ENCODE assay signal across 15 cellular contexts in genomic region chr1:155947292-155947691, GRCh38. TPM values are rescaled to one million over a fixed set of nuclear protein-coding genes. Genes with fewer than 3 reads are reported as not detected.
A peak's percentile ranks its signal among the peaks of the same experiment; 100 is the strongest.
DNase-seq lines count a peak whose midpoint lies in the region; ATAC-seq and TF ChIP-seq lines count a peak whose summit lies in the region.
"Had no signal": no experiment of that assay in that cellular context is flagged by ENCODE, and none has a peak within 500 bp of the region (broad histone marks: within the 10 kb centered on the region; RNA-seq: fewer than 3 reads in every experiment).

No MANE protein-coding gene starts in this region.

- H3K9ac ChIP-seq in BLaER1, result peak overlapping the region; percentile 58; the same call in 1 of the 2 replicates

- intact Hi-C loops in activated CD8-positive, alpha-beta T cell treated with anti-CD3 and anti-CD28 coated beads for 36 hours (cut with micrococcal nuclease), result loop anchor here (2.0 kb wide), 1 partner anchor 30 kb away; no protein-coding TSS in a partner anchor
- intact Hi-C loops in naive thymus-derived CD4-positive, alpha-beta T cell (cut with micrococcal nuclease), result loop anchor here in 1 of 2 donors (2.0 kb wide), 1 partner anchor 30 kb away; no protein-coding TSS in a partner anchor

- DNase-seq in CD8-positive, alpha-beta memory T cell, result no peak
- DNase-seq in activated CD8-positive, alpha-beta T cell treated with anti-CD3 and anti-CD28 coated beads for 36 hours, result no peak
- no peak for DNase-seq in naive thymus-derived CD4-positive, alpha-beta T cell
- DNase-seq in HK-2 (ENCODE audit: unreplicated experiment), result no peak
- DNase-seq: activated CD8-positive, alpha-beta memory T cell treated with anti-CD3 and anti-CD28 coated beads for 24 hours; erythroblast; NCI-H1417 treated with DMSO at 0.1 percent for 48 hours; NCI-H446 had no signal

- H3K27ac ChIP-seq in BLaER1, result peak overlapping the region; percentile 78
- H3K27ac ChIP-seq in CD8-positive, alpha-beta memory T cell (ENCODE audit: low read depth, low read length), result no peak overlapping the region
- H3K27ac ChIP-seq in naive thymus-derived CD4-positive, alpha-beta T cell (ENCODE audit: low read depth, low read length), result peak overlapping the region; percentile 65
- H3K27ac ChIP-seq: C4-2B had no signal

- CTCF ChIA-PET in CD8-positive, alpha-beta memory T cell (lab: Charles Lee), result interaction anchor here (0.9 kb wide), 1 partner anchor 11 kb away, joined by 3 read pairs; no protein-coding TSS in a partner anchor
- CTCF ChIA-PET in activated CD8-positive, alpha-beta T cell treated with anti-CD3 and anti-CD28 coated beads for 36 hours (lab: Charles Lee), result interaction anchor here (1.0 to 2.9 kb wide), 2 partner anchors 9 to 42 kb away, joined by 8 to 12 read pairs; no protein-coding TSS in a partner anchor
- CTCF ChIA-PET in naive thymus-derived CD4-positive, alpha-beta T cell (lab: Charles Lee), result no interaction called here

- H3K27me3 Mint-ChIP-seq in CD8-positive, alpha-beta memory T cell, result no peaks in the 10 kb centered on the region
- no peaks in the 10 kb centered on the region for H3K27me3 Mint-ChIP-seq in activated CD8-positive, alpha-beta T cell treated with anti-CD3 and anti-CD28 coated beads for 36 hours
- H3K27me3 Mint-ChIP-seq in naive thymus-derived CD4-positive, alpha-beta T cell, result no peaks in the 10 kb centered on the region

- H3K9me3 ChIP-seq in BLaER1, result no peaks in the 10 kb centered on the region
- H3K9me3 ChIP-seq in CD8-positive, alpha-beta memory T cell (ENCODE audit: low read length), result no peaks in the 10 kb centered on the region
- no peaks in the 10 kb centered on the region for H3K9me3 ChIP-seq in naive thymus-derived CD4-positive, alpha-beta T cell (ENCODE audit: control insufficient read depth in 2 of 3, low read length in 3 of 3)

- H3K9me3 Mint-ChIP-seq in CD8-positive, alpha-beta memory T cell, result no peaks in the 10 kb centered on the region
- H3K9me3 Mint-ChIP-seq in activated CD8-positive, alpha-beta T cell treated with anti-CD3 and anti-CD28 coated beads for 36 hours, result no peaks in the 10 kb centered on the region
- H3K9me3 Mint-ChIP-seq in naive thymus-derived CD4-positive, alpha-beta T cell, result no peaks in the 10 kb centered on the region

- ATAC-seq in activated CD8-positive, alpha-beta T cell treated with anti-CD3 and anti-CD28 coated beads for 36 hours, result no peak
- no peak for ATAC-seq in naive thymus-derived CD4-positive, alpha-beta T cell
- ATAC-seq in GM18868 (IDR thresholded peaks at IDR 0.05; ENCODE audit: unreplicated experiment), result no peak
- no peak for ATAC-seq in HG02885 (IDR thresholded peaks at IDR 0.05; ENCODE audit: poor library complexity, unreplicated experiment)

- H3K4me3 ChIP-seq in BLaER1, result no peak overlapping the region
- H3K4me3 ChIP-seq in CD8-positive, alpha-beta memory T cell (ENCODE audit: low read length), result no peak overlapping the region
- H3K4me3 ChIP-seq in naive thymus-derived CD4-positive, alpha-beta T cell (ENCODE audit: low read length), result no peak overlapping the region

- H3K4me1 ChIP-seq in BLaER1, result peaks cover 79% of the 10 kb centered on the region
- H3K4me1 ChIP-seq in CD8-positive, alpha-beta memory T cell (ENCODE audit: insufficient read depth, low read length), result peaks cover 31% of the 10 kb centered on the region
- peaks cover 20 to 26% of the 10 kb centered on the region in 2 donors for H3K4me1 ChIP-seq in naive thymus-derived CD4-positive, alpha-beta T cell (ENCODE audit: control insufficient read depth in 2 of 2, insufficient read depth in 2 of 2, low read length in 2 of 2)

- peak overlapping the region in 3 of 7 donors; percentile 23 to 53 (median 31) for H3K4me3 Mint-ChIP-seq in CD8-positive, alpha-beta memory T cell
- H3K4me3 Mint-ChIP-seq in activated CD8-positive, alpha-beta T cell treated with anti-CD3 and anti-CD28 coated beads for 36 hours, result peak overlapping the region; percentile 55
- peak overlapping the region in 2 of 10 donors; percentile 11 to 63 for H3K4me3 Mint-ChIP-seq in naive thymus-derived CD4-positive, alpha-beta T cell

- TF ChIP-seq CTCF in activated CD8-positive, alpha-beta T cell treated with anti-CD3 and anti-CD28 coated beads for 36 hours (IDR thresholded peaks at IDR 0.05), result no peak

- H3K36me3 ChIP-seq in BLaER1, result peaks cover 60% of the 10 kb centered on the region
- H3K36me3 ChIP-seq in CD8-positive, alpha-beta memory T cell (ENCODE audit: insufficient read depth, low read length), result peaks cover 32% of the 10 kb centered on the region
- H3K36me3 ChIP-seq in naive thymus-derived CD4-positive, alpha-beta T cell (ENCODE audit: control insufficient read depth in 2 of 3, insufficient read depth in 3 of 3, low read length in 3 of 3), result peaks cover 13 to 54% (median 21%) of the 10 kb centered on the region in 3 experiments

- peaks cover 83% of the 10 kb centered on the region for H4K20me1 ChIP-seq in BLaER1

- peaks cover 0 to 53% (median 7%) of the 10 kb centered on the region in 3 donors for H3K36me3 Mint-ChIP-seq in CD8-positive, alpha-beta memory T cell
- H3K36me3 Mint-ChIP-seq in activated CD8-positive, alpha-beta T cell treated with anti-CD3 and anti-CD28 coated beads for 36 hours (ENCODE audit: low read depth), result peaks cover 49% of the 10 kb centered on the region
- H3K36me3 Mint-ChIP-seq in naive thymus-derived CD4-positive, alpha-beta T cell, result peaks cover 0 to 27% (median 5%) of the 10 kb centered on the region in 5 donors

- no peaks in the 10 kb centered on the region for H3K27me3 ChIP-seq in BLaER1
- no peaks in the 10 kb centered on the region for H3K27me3 ChIP-seq in CD8-positive, alpha-beta memory T cell (ENCODE audit: insufficient read depth, low read length, poor library complexity, severe bottlenecking)
- H3K27me3 ChIP-seq in naive thymus-derived CD4-positive, alpha-beta T cell (ENCODE audit: control insufficient read depth in 2 of 2, insufficient read depth in 2 of 2, low read length in 2 of 2), result no peaks in the 10 kb centered on the region

- peak overlapping the region; percentile 83 to 95 (median 90) for H3K27ac Mint-ChIP-seq in CD8-positive, alpha-beta memory T cell
- H3K27ac Mint-ChIP-seq in activated CD8-positive, alpha-beta T cell treated with anti-CD3 and anti-CD28 coated beads for 36 hours, result peak overlapping the region; percentile 88
- H3K27ac Mint-ChIP-seq in naive thymus-derived CD4-positive, alpha-beta T cell, result peak overlapping the region; percentile 81 to 99 (median 89)

- POLR2A ChIA-PET in CD8-positive, alpha-beta memory T cell (lab: Charles Lee), result interaction anchor here (0.6 kb wide), 1 partner anchor 54 kb away, joined by 3 read pairs; no protein-coding TSS in a partner anchor
- POLR2A ChIA-PET in activated CD8-positive, alpha-beta T cell treated with anti-CD3 and anti-CD28 coated beads for 36 hours (lab: Charles Lee), result interaction anchor here (0.5 to 10.2 kb wide), 5 partner anchors 9 to 96 kb away, joined by 3 to 128 read pairs (median 5); partner anchors contain the start of genes ARHGEF2 and KHDC4
- POLR2A ChIA-PET in naive thymus-derived CD4-positive, alpha-beta T cell (lab: Charles Lee), result interaction anchor here (0.6 to 2.0 kb wide), 3 partner anchors 10 to 48 kb away, joined by 3 to 5 read pairs (median 4); no protein-coding TSS in a partner anchor

- peak overlapping the region; percentile 96 for H3K4me2 ChIP-seq in BLaER1

- peaks cover 23 to 38% (median 28%) of the 10 kb centered on the region in 3 donors for H3K4me1 Mint-ChIP-seq in CD8-positive, alpha-beta memory T cell
- H3K4me1 Mint-ChIP-seq in activated CD8-positive, alpha-beta T cell treated with anti-CD3 and anti-CD28 coated beads for 36 hours (ENCODE audit: low read depth), result peaks cover 47% of the 10 kb centered on the region
- H3K4me1 Mint-ChIP-seq in naive thymus-derived CD4-positive, alpha-beta T cell, result peaks cover 25 to 49% (median 36%) of the 10 kb centered on the region in 7 donors

RNA-seq across cellular contexts. Expression of gene RXFP4, which starts 5.9 kb away (rescaled TPM):
- not detected for total RNA-seq in CD8-positive, alpha-beta memory T cell
- 0.29 TPM for polyA plus RNA-seq in CD8-positive, alpha-beta memory T cell
- total RNA-seq in activated CD8-positive, alpha-beta T cell treated with anti-CD3 and anti-CD28 coated beads for 36 hours, result not detected
- total RNA-seq in naive thymus-derived CD4-positive, alpha-beta T cell, result not detected
- polyA plus RNA-seq in naive thymus-derived CD4-positive, alpha-beta T cell, result 1 to 10 TPM in 1 of 2 donors, under 1 TPM in 1; 0.60 to 1.3 TPM
- total RNA-seq: kidney epithelial cell, pulmonary artery endothelial cell, ureter had no signal

RNA-seq across cellular contexts. Expression of gene KHDC4, which starts 13.1 kb away (rescaled TPM):
- total RNA-seq in CD8-positive, alpha-beta memory T cell, result 10 to 100 TPM; 58.8 to 61.2 TPM
- 8.2 TPM for polyA plus RNA-seq in CD8-positive, alpha-beta memory T cell
- 10 to 100 TPM; 68.1 to 71.3 TPM for total RNA-seq in activated CD8-positive, alpha-beta T cell treated with anti-CD3 and anti-CD28 coated beads for 36 hours
- 100 to 1,000 TPM in 2 of 5 experiments, 10 to 100 TPM in 3; 64.6 to 117 (median 79.8) TPM for total RNA-seq in naive thymus-derived CD4-positive, alpha-beta T cell
- 1 to 10 TPM; 8.1 to 9.3 TPM for polyA plus RNA-seq in naive thymus-derived CD4-positive, alpha-beta T cell

RNA-seq across cellular contexts. Expression of gene ARHGEF2, which starts 31.1 kb away (rescaled TPM):
- total RNA-seq in CD8-positive, alpha-beta memory T cell, result 100 to 1,000 TPM; 168 to 176 TPM
- polyA plus RNA-seq in CD8-positive, alpha-beta memory T cell, result 18.8 TPM
- 100 to 1,000 TPM; 147 to 150 TPM for total RNA-seq in activated CD8-positive, alpha-beta T cell treated with anti-CD3 and anti-CD28 coated beads for 36 hours
- 100 to 1,000 TPM; 108 to 236 (median 182) TPM for total RNA-seq in naive thymus-derived CD4-positive, alpha-beta T cell
- polyA plus RNA-seq in naive thymus-derived CD4-positive, alpha-beta T cell, result 10 to 100 TPM; 17.0 to 28.5 TPM

RNA-seq across cellular contexts. Expression of gene RIT1, which starts 36.1 kb away (rescaled TPM):
- 10 to 100 TPM; 13.7 to 16.9 TPM for total RNA-seq in CD8-positive, alpha-beta memory T cell
- polyA plus RNA-seq in CD8-positive, alpha-beta memory T cell, result 17.7 TPM
- total RNA-seq in activated CD8-positive, alpha-beta T cell treated with anti-CD3 and anti-CD28 coated beads for 36 hours, result 10 to 100 TPM; 21.6 to 24.1 TPM
- 10 to 100 TPM; 34.0 to 83.9 (median 41.4) TPM for total RNA-seq in naive thymus-derived CD4-positive, alpha-beta T cell
- polyA plus RNA-seq in naive thymus-derived CD4-positive, alpha-beta T cell, result 10 to 100 TPM; 19.1 to 19.7 TPM
